2 cellular contexts compared by ENCODE assay signal in genomic region chr18:1999387-1999786, GRCh38.
TF ChIP-seq lines count a peak whose summit lies in the region.

No MANE protein-coding gene starts in this region.

TF ChIP-seq in GM23338, 12 proteins besides CTCF, POLR2A, EP300 and RAD21:
- TF ChIP-seq ZNF462 (CRISPR knock-in tag; IDR thresholded peaks at IDR 0.05) (no peak), NANOG (IDR thresholded peaks at IDR 0.05; ENCODE audit: borderline replicate concordance) (no peak), ZNF114 (CRISPR knock-in tag; IDR thresholded peaks at IDR 0.05) (no peak), ZNF331 (CRISPR knock-in tag; IDR thresholded peaks at IDR 0.05; ENCODE audit: low read depth) (no peak), EZH2 (IDR thresholded peaks at IDR 0.05; ENCODE audit: low read depth, unreplicated experiment) (no peak), POLR2AphosphoS5 (IDR thresholded peaks at IDR 0.05; ENCODE audit: low read depth) (no peak), STAT1 (IDR thresholded peaks at IDR 0.05; ENCODE audit: unreplicated experiment) (no peak), CREB1 (CRISPR knock-in tag; IDR thresholded peaks at IDR 0.05; ENCODE audit: low read depth) (no peak), JUNB (IDR thresholded peaks at IDR 0.05; ENCODE audit: unreplicated experiment) (no peak), EZH2phosphoT487 (IDR thresholded peaks at IDR 0.05; ENCODE audit: unreplicated experiment) (no peak)
- TF ChIP-seq, protein P1, sequence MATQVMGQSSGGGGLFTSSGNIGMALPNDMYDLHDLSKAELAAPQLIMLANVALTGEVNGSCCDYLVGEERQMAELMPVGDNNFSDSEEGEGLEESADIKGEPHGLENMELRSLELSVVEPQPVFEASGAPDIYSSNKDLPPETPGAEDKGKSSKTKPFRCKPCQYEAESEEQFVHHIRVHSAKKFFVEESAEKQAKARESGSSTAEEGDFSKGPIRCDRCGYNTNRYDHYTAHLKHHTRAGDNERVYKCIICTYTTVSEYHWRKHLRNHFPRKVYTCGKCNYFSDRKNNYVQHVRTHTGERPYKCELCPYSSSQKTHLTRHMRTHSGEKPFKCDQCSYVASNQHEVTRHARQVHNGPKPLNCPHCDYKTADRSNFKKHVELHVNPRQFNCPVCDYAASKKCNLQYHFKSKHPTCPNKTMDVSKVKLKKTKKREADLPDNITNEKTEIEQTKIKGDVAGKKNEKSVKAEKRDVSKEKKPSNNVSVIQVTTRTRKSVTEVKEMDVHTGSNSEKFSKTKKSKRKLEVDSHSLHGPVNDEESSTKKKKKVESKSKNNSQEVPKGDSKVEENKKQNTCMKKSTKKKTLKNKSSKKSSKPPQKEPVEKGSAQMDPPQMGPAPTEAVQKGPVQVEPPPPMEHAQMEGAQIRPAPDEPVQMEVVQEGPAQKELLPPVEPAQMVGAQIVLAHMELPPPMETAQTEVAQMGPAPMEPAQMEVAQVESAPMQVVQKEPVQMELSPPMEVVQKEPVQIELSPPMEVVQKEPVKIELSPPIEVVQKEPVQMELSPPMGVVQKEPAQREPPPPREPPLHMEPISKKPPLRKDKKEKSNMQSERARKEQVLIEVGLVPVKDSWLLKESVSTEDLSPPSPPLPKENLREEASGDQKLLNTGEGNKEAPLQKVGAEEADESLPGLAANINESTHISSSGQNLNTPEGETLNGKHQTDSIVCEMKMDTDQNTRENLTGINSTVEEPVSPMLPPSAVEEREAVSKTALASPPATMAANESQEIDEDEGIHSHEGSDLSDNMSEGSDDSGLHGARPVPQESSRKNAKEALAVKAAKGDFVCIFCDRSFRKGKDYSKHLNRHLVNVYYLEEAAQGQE (IDR thresholded peaks at IDR 0.05; ENCODE audit: unreplicated experiment) = no peak
- TF ChIP-seq, protein P2, sequence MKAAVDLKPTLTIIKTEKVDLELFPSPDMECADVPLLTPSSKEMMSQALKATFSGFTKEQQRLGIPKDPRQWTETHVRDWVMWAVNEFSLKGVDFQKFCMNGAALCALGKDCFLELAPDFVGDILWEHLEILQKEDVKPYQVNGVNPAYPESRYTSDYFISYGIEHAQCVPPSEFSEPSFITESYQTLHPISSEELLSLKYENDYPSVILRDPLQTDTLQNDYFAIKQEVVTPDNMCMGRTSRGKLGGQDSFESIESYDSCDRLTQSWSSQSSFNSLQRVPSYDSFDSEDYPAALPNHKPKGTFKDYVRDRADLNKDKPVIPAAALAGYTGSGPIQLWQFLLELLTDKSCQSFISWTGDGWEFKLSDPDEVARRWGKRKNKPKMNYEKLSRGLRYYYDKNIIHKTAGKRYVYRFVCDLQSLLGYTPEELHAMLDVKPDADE (IDR thresholded peaks at IDR 0.05) = no peak
TF ChIP-seq in GM23338: peak in this region for 0.

TF ChIP-seq in H1, 55 proteins besides CTCF, POLR2A, EP300 and RAD21:
- TF ChIP-seq NANOG (IDR thresholded peaks at IDR 0.05; ENCODE audit: insufficient read depth, low read depth, low read length, poor library complexity, severe bottlenecking) = no peak
- TF ChIP-seq ATF3 (IDR thresholded peaks at IDR 0.05; ENCODE audit: insufficient read depth, low read depth, low read length) = no peak
- TF ChIP-seq NRF1 (IDR thresholded peaks at IDR 0.05; ENCODE audit: low read depth, low read length) = no peak
- TF ChIP-seq BCL11A (IDR thresholded peaks at IDR 0.05; ENCODE audit: low read depth in 2 of 2, low read length in 2 of 2) = no peak
- TF ChIP-seq SP1 (IDR thresholded peaks at IDR 0.05; ENCODE audit: low read depth, low read length) = no peak
- TF ChIP-seq TCF12 (IDR thresholded peaks at IDR 0.05; ENCODE audit: low read depth, low read length) = no peak
- no peak for TF ChIP-seq KDM5A (IDR thresholded peaks at IDR 0.05; ENCODE audit: low read length)
- TF ChIP-seq GABPA (IDR thresholded peaks at IDR 0.05; ENCODE audit: borderline replicate concordance, insufficient read depth, low read length) = no peak
- TF ChIP-seq, protein P3, sequence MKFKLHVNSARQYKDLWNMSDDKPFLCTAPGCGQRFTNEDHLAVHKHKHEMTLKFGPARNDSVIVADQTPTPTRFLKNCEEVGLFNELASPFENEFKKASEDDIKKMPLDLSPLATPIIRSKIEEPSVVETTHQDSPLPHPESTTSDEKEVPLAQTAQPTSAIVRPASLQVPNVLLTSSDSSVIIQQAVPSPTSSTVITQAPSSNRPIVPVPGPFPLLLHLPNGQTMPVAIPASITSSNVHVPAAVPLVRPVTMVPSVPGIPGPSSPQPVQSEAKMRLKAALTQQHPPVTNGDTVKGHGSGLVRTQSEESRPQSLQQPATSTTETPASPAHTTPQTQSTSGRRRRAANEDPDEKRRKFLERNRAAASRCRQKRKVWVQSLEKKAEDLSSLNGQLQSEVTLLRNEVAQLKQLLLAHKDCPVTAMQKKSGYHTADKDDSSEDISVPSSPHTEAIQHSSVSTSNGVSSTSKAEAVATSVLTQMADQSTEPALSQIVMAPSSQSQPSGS (IDR thresholded peaks at IDR 0.05; ENCODE audit: low read length) = no peak
- TF ChIP-seq SAP30 (IDR thresholded peaks at IDR 0.05; ENCODE audit: insufficient read depth, insufficient replicate concordance, low read length) = no peak
- TF ChIP-seq JUND (IDR thresholded peaks at IDR 0.05; ENCODE audit: low read length) = no peak
